28 cellular contexts compared by ENCODE assay signal in the genomic region with DNA sequence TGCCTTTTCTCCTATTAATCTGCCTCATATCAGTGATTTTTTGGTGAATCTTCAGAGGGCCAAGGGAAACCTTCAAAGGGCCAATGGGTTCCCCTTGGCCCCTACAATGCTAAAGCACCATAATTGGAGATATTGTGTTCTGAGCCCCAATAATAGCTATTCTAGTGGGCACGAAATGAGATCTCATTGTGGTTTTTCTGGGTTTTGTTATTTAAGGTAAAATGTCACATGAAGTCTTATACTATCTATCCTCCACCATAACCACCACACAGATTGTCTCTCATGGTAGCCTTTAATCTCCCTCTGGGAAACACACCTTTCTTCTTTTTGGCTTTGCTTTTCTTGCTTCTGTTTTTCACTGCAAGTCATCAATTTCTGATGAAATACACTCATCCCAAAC.
"Had no signal": no experiment of that assay in that cellular context is flagged by ENCODE, and none has a peak within 500 bp of the region (broad histone marks: within the 10 kb centered on the region; RNA-seq: fewer than 3 reads in every experiment).

No MANE protein-coding gene starts in this region.

- H3K4me1 ChIP-seq: left lung, lower lobe of right lung, psoas muscle, tibial nerve had no signal

- H3K9me3 ChIP-seq: lower lobe of right lung, pancreas had no signal

- DNase-seq: activated CD4-positive, alpha-beta memory T cell treated with anti-CD3 and anti-CD28 coated beads for 36 hours; activated CD4-positive, alpha-beta T cell treated with anti-CD3 and anti-CD28 coated beads, Interleukin-2, amount 10 ng/mL, durations not matched to agents 24 days and 14 days; activated CD4-positive, CD25-positive, alpha-beta regulatory T cell treated with anti-CD3 and anti-CD28 coated beads, Interleukin-2, amount 50 U/mL, for 72 hours; activated CD8-positive, alpha-beta memory T cell treated with anti-CD3 and anti-CD28 coated beads, Interleukin-2, amount 50 U/mL, for 4 hours; activated effector memory CD4-positive, alpha-beta T cell treated with anti-CD3 and anti-CD28 coated beads, Interleukin-2, amount 50 U/mL, for 16 hours; activated naive CD4-positive, alpha-beta T cell treated with anti-CD3 and anti-CD28 coated beads, Interleukin-2, amount 10 ng/mL, durations not matched to agents 7 days and 5 days; activated T-cell treated with anti-CD3 and anti-CD28 coated beads, Interleukin-2, amount 50 U/mL, for 1 hour; amniotic stem cell; brain microvascular endothelial cell; dorsolateral prefrontal cortex; effector memory CD4-positive, alpha-beta T cell; kidney glomerular epithelial cell; left lung; lower lobe of right lung; mesenchymal stem cell; naive thymus-derived CD8-positive, alpha-beta T cell; nucleus accumbens; pancreas; psoas muscle; stimulated activated CD4-positive, alpha-beta T cell treated with anti-CD3 and anti-CD28 coated beads, Interleukin-1b, Interleukin-23, amount 100 ng/mL, for 48 hours; stimulated activated CD4-positive, alpha-beta T cell treated with anti-CD3 and anti-CD28 coated beads, Interleukin-4, amount 100 ng/mL, for 4 hours; stimulated activated naive CD4-positive, alpha-beta T cell treated with Interleukin-2 at 50 U/mL for 16 hours; WERI-Rb-1 had no signal

- H3K27ac Mint-ChIP-seq: activated CD4-positive, alpha-beta memory T cell treated with anti-CD3 and anti-CD28 coated beads for 36 hours; activated CD4-positive, alpha-beta T cell treated with anti-CD3 and anti-CD28 coated beads, Interleukin-2, amount 10 ng/mL, durations not matched to agents 24 days and 14 days; activated naive CD4-positive, alpha-beta T cell treated with anti-CD3 and anti-CD28 coated beads, Interleukin-2, amount 10 ng/mL, durations not matched to agents 7 days and 5 days; activated T-helper 1 cell treated with anti-CD3 and anti-CD28 coated beads, Interleukin-12 subunit alpha, Interleukin-12 subunit beta, Interleukin-2, Interleukin-4 antibody, amounts not matched to agents 30 ng/mL and 10 ng/mL and 1 ng/mL, durations not matched to agents 14 hours and 24 hours and 36 hours had no signal

- H3K36me3 ChIP-seq: brain microvascular endothelial cell, left lung, lower lobe of right lung, pancreas, tibial nerve, WERI-Rb-1 had no signal

- H3K36me3 Mint-ChIP-seq: activated CD4-positive, alpha-beta memory T cell treated with anti-CD3 and anti-CD28 coated beads for 36 hours; activated naive CD4-positive, alpha-beta T cell treated with anti-CD3 and anti-CD28 coated beads, Interleukin-2, amount 10 ng/mL, durations not matched to agents 7 days and 5 days had no signal

- H3K4me3 Mint-ChIP-seq: activated CD4-positive, alpha-beta memory T cell treated with anti-CD3 and anti-CD28 coated beads for 36 hours; activated CD4-positive, alpha-beta T cell treated with anti-CD3 and anti-CD28 coated beads, Interleukin-2, amount 10 ng/mL, durations not matched to agents 24 days and 14 days; activated naive CD4-positive, alpha-beta T cell treated with anti-CD3 and anti-CD28 coated beads, Interleukin-2, amount 10 ng/mL, durations not matched to agents 7 days and 5 days; activated T-helper 1 cell treated with anti-CD3 and anti-CD28 coated beads, Interleukin-12 subunit alpha, Interleukin-12 subunit beta, Interleukin-2, Interleukin-4 antibody, amounts not matched to agents 30 ng/mL and 10 ng/mL and 1 ng/mL, durations not matched to agents 14 hours and 24 hours and 36 hours; naive thymus-derived CD8-positive, alpha-beta T cell; neural crest cell had no signal

- H3K4me2 ChIP-seq: smooth muscle cell had no signal

- H3K27me3 ChIP-seq: brain microvascular endothelial cell, dorsolateral prefrontal cortex, left lung, pancreas, tibial nerve had no signal

- H3K27me3 Mint-ChIP-seq: activated CD4-positive, alpha-beta memory T cell treated with anti-CD3 and anti-CD28 coated beads for 36 hours; activated CD4-positive, alpha-beta T cell treated with anti-CD3 and anti-CD28 coated beads, Interleukin-2, amount 10 ng/mL, durations not matched to agents 24 days and 14 days; naive thymus-derived CD8-positive, alpha-beta T cell had no signal

- H3K9me3 Mint-ChIP-seq: activated CD4-positive, alpha-beta T cell treated with anti-CD3 and anti-CD28 coated beads, Interleukin-2, amount 10 ng/mL, durations not matched to agents 24 days and 14 days; activated naive CD4-positive, alpha-beta T cell treated with anti-CD3 and anti-CD28 coated beads, Interleukin-2, amount 10 ng/mL, durations not matched to agents 7 days and 5 days; activated T-helper 1 cell treated with anti-CD3 and anti-CD28 coated beads, Interleukin-12 subunit alpha, Interleukin-12 subunit beta, Interleukin-2, Interleukin-4 antibody, amounts not matched to agents 30 ng/mL and 10 ng/mL and 1 ng/mL, durations not matched to agents 14 hours and 24 hours and 36 hours had no signal

- H3K27ac ChIP-seq: brain microvascular endothelial cell, coronary artery, dorsolateral prefrontal cortex, left lung, lower lobe of right lung, pancreas, psoas muscle, tibial nerve, WERI-Rb-1 had no signal

- ATAC-seq: left lung; lower lobe of right lung; naive thymus-derived CD8-positive, alpha-beta T cell; pancreas; psoas muscle had no signal

- H3K4me1 Mint-ChIP-seq: activated CD4-positive, alpha-beta T cell treated with anti-CD3 and anti-CD28 coated beads, Interleukin-2, amount 10 ng/mL, durations not matched to agents 24 days and 14 days; activated naive CD4-positive, alpha-beta T cell treated with anti-CD3 and anti-CD28 coated beads, Interleukin-2, amount 10 ng/mL, durations not matched to agents 7 days and 5 days; neural crest cell had no signal

- H3K4me3 ChIP-seq: coronary artery, dorsolateral prefrontal cortex, left lung, lower lobe of right lung, pancreas, psoas muscle, smooth muscle cell, tibial nerve had no signal
